Comparison of ENCODE assay signal across 9 cellular contexts in the genomic region with DNA sequence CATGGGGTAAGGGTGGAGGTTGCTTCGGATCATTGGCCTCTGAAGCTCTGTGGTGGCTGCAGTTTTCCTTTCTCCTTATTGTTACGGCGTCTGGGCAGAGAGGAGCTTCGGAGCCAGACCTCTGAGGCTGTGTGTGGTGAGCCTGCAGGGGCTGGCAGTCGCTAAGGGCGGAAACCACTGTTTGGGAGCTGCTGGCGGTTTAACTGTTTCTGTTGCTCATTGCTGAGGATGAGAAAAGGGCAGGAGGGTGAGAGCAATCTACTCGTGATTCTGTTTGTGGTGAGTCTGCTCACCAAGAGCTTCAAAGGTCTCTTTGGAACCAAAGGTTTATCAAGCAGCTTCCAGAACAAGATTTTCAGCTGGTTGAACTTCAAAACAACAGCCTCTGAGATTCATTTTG.
DNase-seq lines count a peak whose midpoint lies in the region; ATAC-seq and TF ChIP-seq lines count a peak whose summit lies in the region.
"Had no signal": no experiment of that assay in that cellular context is flagged by ENCODE, and none has a peak within 500 bp of the region (broad histone marks: within the 10 kb centered on the region; RNA-seq: fewer than 3 reads in every experiment).

No MANE protein-coding gene starts in this region.

- intact Hi-C loops in left ventricle myocardium superior (cut with micrococcal nuclease): no loop called here

- H3K4me1 ChIP-seq in foreskin keratinocyte: no peaks in the 10 kb centered on the region

- DNase-seq in AML-193 (lab: John Stamatoyannopoulos, UW) (peak; percentile 76 to 78), KBM-7 (peak; percentile 87), kidney tubule cell (ENCODE audit: low spot score) (peak; percentile 30), HPDE6-E6E7 (ENCODE audit: extremely low spot score) (no peak), NCI-H345 (lab: John Stamatoyannopoulos, UW) (no peak), foreskin keratinocyte (no peak), left ventricle myocardium superior (no peak)
- peak; percentile 16 for DNase-seq in activated T-cell treated with anti-CD3 and anti-CD28 coated beads, Interleukin-2, amount 50 U/mL, for 1 hour
- DNase-seq: NCI-H2171 treated with DMSO at 0.1 percent for 48 hours had no signal

- in situ Hi-C loops in KBM-7 (cut with MboI; ENCODE audit: low pct_unique_long_range_greater_than_20kb, low sequenced_read_pairs): no loop called here

- ATAC-seq in foreskin keratinocyte: no peak
- no peak for ATAC-seq in left ventricle myocardium superior

- H3K27me3 ChIP-seq in foreskin keratinocyte: no peaks in the 10 kb centered on the region

- TF ChIP-seq CTCF in foreskin keratinocyte (conservative IDR thresholded peaks at IDR 0.05): no peak

- H3K27ac ChIP-seq in foreskin keratinocyte: no peak overlapping the region

Comparison
In these comparisons a context has a peak if more than half of its experiments do, and no peak if none do; other contexts are left out.
1. DNase-seq: peak in AML-193 (2 of 2), KBM-7 (single experiment), activated T-cell treated with anti-CD3 and anti-CD28 coated beads, Interleukin-2, amount 50 U/mL, for 1 hour (single experiment) and kidney tubule cell (single experiment); none in HPDE6-E6E7 (single experiment), NCI-H345 (single experiment), foreskin keratinocyte (0 of 2) and left ventricle myocardium superior (single experiment).